Comparison of ENCODE assay signal across 8 cellular contexts in genomic region chr11:19116315-19116970, GRCh38. TPM values are rescaled to one million over a fixed set of nuclear protein-coding genes. Genes with fewer than 3 reads are reported as not detected.
DNase-seq lines count a peak whose midpoint lies in the region; ATAC-seq and TF ChIP-seq lines count a peak whose summit lies in the region.

No MANE protein-coding gene starts in this region.

- H3K36me3 ChIP-seq in brain microvascular endothelial cell (replicated peaks) (no peaks in the 10 kb centered on the region), mucosa of rectum (ENCODE audit: control insufficient read depth in 2 of 2, insufficient read depth in 2 of 2, low read length in 2 of 2) (peaks cover 0 to 3% of the 10 kb centered on the region in 2 donors)

- ATAC-seq in HG02885 (IDR thresholded peaks at IDR 0.05; ENCODE audit: poor library complexity, unreplicated experiment) (peak; percentile 22), omental fat pad (ENCODE audit: low FRiP score) (no peak), HG03025 (IDR thresholded peaks at IDR 0.05; ENCODE audit: low FRiP score, unreplicated experiment) (no peak)

- no peaks in the 10 kb centered on the region for H3K27me3 ChIP-seq in brain microvascular endothelial cell (replicated peaks)
- no peaks in the 10 kb centered on the region for H3K27me3 ChIP-seq in mucosa of rectum (ENCODE audit: control insufficient read depth in 2 of 2, insufficient read depth in 2 of 2, low read length in 2 of 2)

- DNase-seq in AG09309 (ENCODE audit: low read depth) (no peak), brain microvascular endothelial cell (no peak), omental fat pad (ENCODE audit: low spot score) (no peak), GOT3 (lab: John Stamatoyannopoulos, UW) (no peak)
- DNase-seq in stimulated activated CD4-positive, alpha-beta T cell treated with anti-CD3 and anti-CD28 coated beads, Interleukin-4, amount 100 ng/mL, for 24 hours, result no peak

- in situ Hi-C loops in brain microvascular endothelial cell (cut with HindIII; ENCODE audit: low pct_ligation_motif_present, low sequenced_read_pairs), result no loop called here

- peak overlapping the region; percentile 68 to 95 for H3K9ac ChIP-seq in mucosa of rectum (ENCODE audit: low read depth in 1 of 2, low read length in 2 of 2)

- H3K4me1 ChIP-seq in mucosa of rectum (ENCODE audit: control insufficient read depth in 2 of 2, insufficient read depth in 2 of 2, low read length in 2 of 2), result peaks cover 7 to 21% of the 10 kb centered on the region in 2 donors

- H3K9me3 ChIP-seq in mucosa of rectum (ENCODE audit: control insufficient read depth in 2 of 2, low read length in 2 of 2), result no peaks in the 10 kb centered on the region

- no peak overlapping the region for H3K27ac ChIP-seq in brain microvascular endothelial cell
- peak overlapping the region; percentile 94 to 96 for H3K27ac ChIP-seq in mucosa of rectum (ENCODE audit: low read depth in 2 of 2, low read length in 2 of 2)

- H3K4me3 ChIP-seq in AG09309 (ENCODE audit: control insufficient read depth, low read depth, low read length), result peak overlapping the region; percentile 86
- peak overlapping the region; percentile 84 for H3K4me3 ChIP-seq in brain microvascular endothelial cell (ENCODE audit: low read depth, low read length)
- peak overlapping the region; percentile 81 to 89 for H3K4me3 ChIP-seq in mucosa of rectum (ENCODE audit: low read length in 2 of 2)

- TF ChIP-seq CTCF in AG09309 (IDR thresholded peaks at IDR 0.05; ENCODE audit: control insufficient read depth, insufficient read depth, low read depth, low read length, missing control alignments) (no peak), brain microvascular endothelial cell (IDR thresholded peaks at IDR 0.05; ENCODE audit: low read depth, low read length, missing control alignments) (no peak), omental fat pad (IDR thresholded peaks at IDR 0.05) (no peak)

RNA-seq across cellular contexts. Expression of gene ZDHHC13, which starts 0.5 kb away (rescaled TPM):
- 10 to 100 TPM in 2 of 4 donors, 1 to 10 TPM in 2; 8.6 to 12.5 (median 9.7) TPM for total RNA-seq in omental fat pad

RNA-seq across cellular contexts. Expression of gene MRGPRX2, which starts 55.9 kb away (rescaled TPM):
- under 1 TPM in 1 of 4 donors, not detected in 3; 0.31 TPM for total RNA-seq in omental fat pad
